In the genomic region with DNA sequence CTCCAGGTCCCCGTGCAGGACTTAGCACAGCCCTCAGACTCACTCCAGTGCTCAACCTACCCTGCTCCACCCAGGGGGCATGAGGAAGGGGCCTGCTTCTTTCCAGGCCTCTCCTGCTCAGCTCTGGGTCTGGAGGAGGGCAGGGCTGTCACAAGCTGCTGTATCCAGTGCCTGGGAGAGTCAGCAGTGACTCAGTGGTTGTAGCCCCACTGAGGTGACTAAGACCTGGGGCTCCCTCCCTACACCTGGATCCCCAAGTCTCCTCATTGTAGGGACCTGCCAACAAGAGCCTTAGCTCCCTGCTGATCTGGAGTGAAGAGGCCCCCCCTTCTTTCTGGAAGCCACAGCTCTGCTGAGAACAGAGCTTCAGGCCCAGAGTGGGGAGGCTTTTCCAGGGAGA, we compare ENCODE assay signal across 21 cellular contexts. TPM values are rescaled to one million over a fixed set of nuclear protein-coding genes. Genes with fewer than 3 reads are reported as not detected.
DNase-seq lines count a peak whose midpoint lies in the region; ATAC-seq, FAIRE-seq and TF ChIP-seq lines count a peak whose summit lies in the region.
"Had no signal": no experiment of that assay in that cellular context is flagged by ENCODE, and none has a peak within 500 bp of the region (broad histone marks: within the 10 kb centered on the region; RNA-seq: fewer than 3 reads in every experiment).

No MANE protein-coding gene starts in this region.

- H3K9me3 ChIP-seq in IMR-90 (ENCODE audit: control insufficient read depth, insufficient read depth, low read length) = peaks cover 4% of the 10 kb centered on the region
- peaks cover 15% of the 10 kb centered on the region for H3K9me3 ChIP-seq in mesenchymal stem cell (ENCODE audit: control insufficient read depth, low read length)
- H3K9me3 ChIP-seq in aorta (ENCODE audit: control insufficient read depth, low read length) = peaks cover 3% of the 10 kb centered on the region
- H3K9me3 ChIP-seq in colonic mucosa = no peaks in the 10 kb centered on the region

- H3K4ac ChIP-seq in IMR-90 (ENCODE audit: low read depth, low read length) (no peak overlapping the region), mesenchymal stem cell (ENCODE audit: low read depth in 1 of 2, low read length in 2 of 2) (no peak overlapping the region)

- H3K18ac ChIP-seq in IMR-90 (ENCODE audit: low read depth, low read length) (no peak overlapping the region), mesenchymal stem cell (ENCODE audit: low read depth in 1 of 2, low read length in 2 of 2) (no peak overlapping the region)

- no peak overlapping the region for H2AK9ac ChIP-seq in IMR-90 (replicated peaks; ENCODE audit: low read depth, low read length, poor library complexity)

- no peak overlapping the region for H3K14ac ChIP-seq in IMR-90 (replicated peaks; ENCODE audit: low read depth, low read length)
- H3K14ac ChIP-seq in mesenchymal stem cell (ENCODE audit: low read length in 2 of 2) = no peak overlapping the region

- H3K4me3 ChIP-seq in IMR-90 (ENCODE audit: insufficient read depth, low read depth, low read length) (no peak overlapping the region), bronchial epithelial cell (ENCODE audit: low read depth, low read length) (no peak overlapping the region), mesenchymal stem cell (ENCODE audit: insufficient read depth in 1 of 2, low read depth in 1 of 2, low read length in 2 of 2) (no peak overlapping the region), aorta (ENCODE audit: low read length in 2 of 2) (no peak overlapping the region), colonic mucosa (no peak overlapping the region)

- H3K27ac ChIP-seq in IMR-90 (ENCODE audit: insufficient read depth, low read length) (no peak overlapping the region), mesenchymal stem cell (ENCODE audit: low read length, poor library complexity, severe bottlenecking) (no peak overlapping the region), aorta (ENCODE audit: low read depth in 1 of 2, low read length in 2 of 2) (no peak overlapping the region), colonic mucosa (no peak overlapping the region)
- H3K27ac ChIP-seq: HL-60 had no signal

- in situ Hi-C loops in IMR-90 (cut with MboI; ENCODE audit: low sequenced_read_pairs) = no loop called here

- no peak overlapping the region for H3K56ac ChIP-seq in IMR-90 (ENCODE audit: extremely low read depth, insufficient read depth, low read length)

- WGBS in IMR-90 (ENCODE audit: extremely low coverage in 2 of 2, insufficient read length in 1 of 2), 2 experiments = no CpG with 5 or more reads among the region's 1 CpG
- 67% methylated on average over 1 of the region's 1 CpG for WGBS in mesenchymal stem cell
- WGBS in aorta, 2 donors = 97 to 100% methylated on average over 1 of the region's 1 CpG

- TF ChIP-seq RAD21 in IMR-90 (IDR thresholded peaks at IDR 0.05; ENCODE audit: low read length) = no peak

- peaks cover 18% of the 10 kb centered on the region for H3K4me1 ChIP-seq in IMR-90 (ENCODE audit: control insufficient read depth, insufficient read depth, low read length)
- H3K4me1 ChIP-seq in mesenchymal stem cell (ENCODE audit: control insufficient read depth, insufficient read depth, low read depth, low read length) = peaks cover 26% of the 10 kb centered on the region
- no peaks in the 10 kb centered on the region for H3K4me1 ChIP-seq in aorta (ENCODE audit: control insufficient read depth in 1 of 2, insufficient read depth in 2 of 2, low read length in 2 of 2)
- no peaks in the 10 kb centered on the region for H3K4me1 ChIP-seq in colonic mucosa

- H4K20me1 ChIP-seq in IMR-90 (ENCODE audit: insufficient read depth, low read length) = no peaks in the 10 kb centered on the region

- POLR2A ChIA-PET in IMR-90 (lab: Charles Lee; ENCODE audit: unreplicated experiment) = interaction anchor here (0.6 to 1.1 kb wide), 2 partner anchors 11 to 299 kb away, joined by 6 to 9 read pairs; no protein-coding TSS in a partner anchor

- CTCF ChIA-PET in IMR-90 (lab: Yijun Ruan, JAX) = no interaction called here

- H4K91ac ChIP-seq in IMR-90 (ENCODE audit: insufficient read depth, low read depth, low read length) (no peak overlapping the region), mesenchymal stem cell (ENCODE audit: low read length) (no peak overlapping the region)

- TF ChIP-seq CTCF in IMR-90 (conservative IDR thresholded peaks at IDR 0.05; ENCODE audit: low read depth, low read length) (no peak), bronchial epithelial cell (IDR thresholded peaks at IDR 0.05; ENCODE audit: insufficient read depth, low read length, severe bottlenecking) (no peak), colonic mucosa (IDR thresholded peaks at IDR 0.05) (no peak)

- no peak overlapping the region for H2BK20ac ChIP-seq in IMR-90 (ENCODE audit: low read depth, low read length)

- no peak overlapping the region for H2AK5ac ChIP-seq in IMR-90 (ENCODE audit: low read depth, low read length)
- peak overlapping the region; percentile 14 for H2AK5ac ChIP-seq in mesenchymal stem cell (ENCODE audit: low read length, severe bottlenecking)

- TF ChIP-seq POLR2A in IMR-90 (IDR thresholded peaks at IDR 0.05; ENCODE audit: low read depth, low read length) = no peak

- H3K9ac ChIP-seq in IMR-90 (ENCODE audit: low read depth, low read length) (no peak overlapping the region), mesenchymal stem cell (ENCODE audit: low read length) (no peak overlapping the region), colonic mucosa (ENCODE audit: low read depth in 2 of 2, low read length in 2 of 2) (no peak overlapping the region)

- H4K5ac ChIP-seq in IMR-90 (ENCODE audit: low read depth, low read length) = no peak overlapping the region

- no peak for ATAC-seq in IMR-90 (ENCODE audit: low read depth)
- ATAC-seq in aorta (ENCODE audit: low FRiP score) = no peak
- no peak for ATAC-seq in GM18868 (IDR thresholded peaks at IDR 0.05; ENCODE audit: unreplicated experiment)
- ATAC-seq: SK-N-SH treated with all-trans-retinoic acid at 6 μM for 48 hours had no signal

- H3K79me1 ChIP-seq in IMR-90 (ENCODE audit: low read depth in 1 of 2, low read length in 2 of 2) = no peaks in the 10 kb centered on the region; a peak in 1 of 4 replicates
- H3K79me1 ChIP-seq in mesenchymal stem cell (replicated peaks; ENCODE audit: low read length, poor library complexity, severe bottlenecking) = no peaks in the 10 kb centered on the region

- intact Hi-C loops in IMR-90 (cut with micrococcal nuclease) (no loop called here), aorta (cut with DNase I) (no loop called here), colonic mucosa (cut with DNase I) (no loop called here)

- BruUV-seq in IMR-90 (replicated peaks; lab: Mats Ljungman, UMichigan) = no TSS peak

- DNase-seq in IMR-90 (peak; percentile 32), bronchial epithelial cell (ENCODE audit: low read depth) (peak; percentile 79), mesenchymal stem cell (no peak), aorta (peak; percentile 16 to 38), AG08396 (ENCODE audit: low spot score) (no peak), colonic mucosa (no peak)
- DNase-seq: DMS79, H9, NCI-H1105, NCI-H1694, NCI-H2081 treated with DMSO at 0.1 percent for 48 hours, NCI-H510A treated with DMSO at 0.1 percent for 48 hours, NCI-H774, RPMI8226, SIG-M5 had no signal

- H3K4me2 ChIP-seq in IMR-90 (ENCODE audit: low read depth, low read length) (no peak overlapping the region), mesenchymal stem cell (ENCODE audit: low read length, poor library complexity, severe bottlenecking) (no peak overlapping the region)

- H3K36me3 ChIP-seq in IMR-90 (ENCODE audit: control insufficient read depth, insufficient read depth, low read length) (no peaks in the 10 kb centered on the region), bronchial epithelial cell (ENCODE audit: control insufficient read depth, insufficient read depth, low read length) (no peaks in the 10 kb centered on the region), mesenchymal stem cell (ENCODE audit: control insufficient read depth in 1 of 2, insufficient read depth in 2 of 2, low read depth in 1 of 2, low read length in 2 of 2) (no peaks in the 10 kb centered on the region), aorta (ENCODE audit: control insufficient read depth in 1 of 2, insufficient read depth in 2 of 2, low read length in 1 of 2) (no peaks in the 10 kb centered on the region), colonic mucosa (no peaks in the 10 kb centered on the region)

- H2BK5ac ChIP-seq in IMR-90 (ENCODE audit: low read depth, low read length, poor library complexity, severe bottlenecking) (no peak overlapping the region), mesenchymal stem cell (ENCODE audit: low read depth, low read length, poor library complexity, severe bottlenecking) (no peak overlapping the region)

- H3K27me3 ChIP-seq in IMR-90 (ENCODE audit: control insufficient read depth, insufficient read depth, low read length) (no peaks in the 10 kb centered on the region; the same call in 1 of the 2 replicates), bronchial epithelial cell (ENCODE audit: control insufficient read depth, insufficient read depth, low read length) (no peaks in the 10 kb centered on the region), mesenchymal stem cell (ENCODE audit: control insufficient read depth in 1 of 2, insufficient read depth in 1 of 2, low read length in 2 of 2) (peaks cover 0 to 38% of the 10 kb centered on the region in 2 experiments), aorta (ENCODE audit: control insufficient read depth in 1 of 2, insufficient read depth in 2 of 2, low read length in 1 of 2) (no peaks in the 10 kb centered on the region), colonic mucosa (no peaks in the 10 kb centered on the region)

- dilution Hi-C loops in IMR-90 (cut with HindIII; ENCODE audit: low sequenced_read_pairs, unreplicated experiment) = no loop called here

- H2BK120ac ChIP-seq in IMR-90 (ENCODE audit: low read depth, low read length) (no peak overlapping the region), mesenchymal stem cell (ENCODE audit: low read depth, low read length) (no peak overlapping the region)

- FAIRE-seq in bronchial epithelial cell (lab: Jason Lieb, UNC) = no peak
- FAIRE-seq: HTR-8/SVneo had no signal

- H4K8ac ChIP-seq in IMR-90 (ENCODE audit: low read depth in 2 of 2, low read length in 2 of 2) (no peak overlapping the region), mesenchymal stem cell (ENCODE audit: low read length) (no peak overlapping the region)

- peak overlapping the region; percentile 32 for H2AFZ ChIP-seq in IMR-90 (replicated peaks; ENCODE audit: low read length, poor library complexity)
- no peak overlapping the region for H2AFZ ChIP-seq in mesenchymal stem cell (ENCODE audit: low read depth, low read length)

- H2BK12ac ChIP-seq in mesenchymal stem cell (ENCODE audit: low read length in 2 of 2) = no peak overlapping the region

- H3K23ac ChIP-seq in IMR-90 (ENCODE audit: low read depth, low read length) (no peak overlapping the region), mesenchymal stem cell (ENCODE audit: low read length in 2 of 2) (no peak overlapping the region)

- H3K9me1 ChIP-seq in IMR-90 (ENCODE audit: insufficient read depth, low read length) = no peaks in the 10 kb centered on the region

- no peak overlapping the region for H2BK15ac ChIP-seq in IMR-90 (ENCODE audit: low read depth, low read length)
- H2BK15ac ChIP-seq in mesenchymal stem cell (ENCODE audit: low read depth, poor library complexity, severe bottlenecking) = no peak overlapping the region

RNA-seq across cellular contexts. Expression of gene FAM131C, which starts 36.1 kb away (rescaled TPM):
- total RNA-seq in IMR-90 (2012; rRNA removed) (0.18 and 0.28 TPM in 2 replicates), bronchial epithelial cell (0.53 and 0.77 TPM in 2 replicates), aorta (under 1 TPM in 1 of 2 donors, not detected in 1; 0.26 TPM), colonic mucosa (under 1 TPM in 1 of 2 donors, not detected in 1; 0.21 TPM)
- polyA plus RNA-seq in IMR-90 (2012; rRNA removed) (0.56 and 1.0 TPM in 2 replicates), aorta (under 1 TPM in 1 of 2 donors, not detected in 1; 0.67 TPM)
- polyA plus RNA-seq in IMR-90 (2012; cell fraction: cytosol; rRNA removed) = 0.57 and 1.4 TPM in 2 replicates
- 0.32 and 0.89 TPM in 2 replicates for polyA plus RNA-seq in IMR-90 (2012; cell fraction: nucleus; rRNA removed; ENCODE audit: low replicate concordance)
- 0.37 TPM for polyA plus RNA-seq in mesenchymal stem cell (2013, experiment 1 of 2)
- 0.44 TPM for polyA plus RNA-seq in mesenchymal stem cell (2013, experiment 2 of 2)
- polyA plus RNA-seq: CD14-positive monocyte, IgD-negative memory B cell had no signal

RNA-seq across cellular contexts. Expression of gene EPHA2, which starts 46.3 kb away (rescaled TPM):
- total RNA-seq in IMR-90 (2012; rRNA removed) (22.5 and 24.0 TPM in 2 replicates), bronchial epithelial cell (117 and 144 TPM in 2 replicates), aorta (10 to 100 TPM; 25.2 to 25.9 TPM), colonic mucosa (10 to 100 TPM; 15.7 to 40.8 TPM)
- polyA plus RNA-seq in IMR-90 (2012; rRNA removed) (72.6 and 82.5 TPM in 2 replicates), aorta (1 to 10 TPM; 5.4 to 6.3 TPM)
- 65.8 and 89.5 TPM in 2 replicates for polyA plus RNA-seq in IMR-90 (2012; cell fraction: cytosol; rRNA removed)
- polyA plus RNA-seq in IMR-90 (2012; cell fraction: nucleus; rRNA removed; ENCODE audit: low replicate concordance) = 96.5 and 215 TPM in 2 replicates
- 31.9 TPM for polyA plus RNA-seq in mesenchymal stem cell (2013, experiment 1 of 2)
- 31.0 TPM for polyA plus RNA-seq in mesenchymal stem cell (2013, experiment 2 of 2)
- polyA plus RNA-seq: CD14-positive monocyte, IgD-negative memory B cell had no signal

Comparison
In these comparisons a context has a peak if more than half of its experiments do, and no peak if none do; other contexts are left out.
1. DNase-seq: peak in IMR-90 (single experiment), bronchial epithelial cell (single experiment) and aorta (2 of 2); none in mesenchymal stem cell (single experiment), AG08396 (single experiment) and colonic mucosa (single experiment).